10 cellular contexts compared by ENCODE assay signal in genomic region chr1:160099716-160100375, GRCh38. TPM values are rescaled to one million over a fixed set of nuclear protein-coding genes. Genes with fewer than 3 reads are reported as not detected.
DNase-seq lines count a peak whose midpoint lies in the region; ATAC-seq and TF ChIP-seq lines count a peak whose summit lies in the region.
"Had no signal": no experiment of that assay in that cellular context is flagged by ENCODE, and none has a peak within 500 bp of the region (broad histone marks: within the 10 kb centered on the region; RNA-seq: fewer than 3 reads in every experiment).

No MANE protein-coding gene starts in this region.

- no peak for TF ChIP-seq CTCF in Peyer's patch (IDR thresholded peaks at IDR 0.05)
- no peak for TF ChIP-seq CTCF in esophagus squamous epithelium (IDR thresholded peaks at IDR 0.05)
- TF ChIP-seq CTCF in mucosa of descending colon (IDR thresholded peaks at IDR 0.05) = no peak

- H3K4me1 Mint-ChIP-seq in CD8-positive, alpha-beta memory T cell = peaks cover 45 to 74% (median 47%) of the 10 kb centered on the region in 3 donors

- H3K9me3 ChIP-seq in CD8-positive, alpha-beta memory T cell (ENCODE audit: low read length) = no peaks in the 10 kb centered on the region
- H3K9me3 ChIP-seq in Peyer's patch = no peaks in the 10 kb centered on the region
- no peaks in the 10 kb centered on the region for H3K9me3 ChIP-seq in esophagus squamous epithelium
- no peaks in the 10 kb centered on the region for H3K9me3 ChIP-seq in skeletal muscle tissue (ENCODE audit: control insufficient read depth in 3 of 3, low read length in 3 of 3)
- H3K9me3 ChIP-seq in mucosa of descending colon = no peaks in the 10 kb centered on the region
- H3K9me3 ChIP-seq: SJSA1 had no signal

- peaks cover 0 to 14% (median 3%) of the 10 kb centered on the region in 3 donors for H3K36me3 Mint-ChIP-seq in CD8-positive, alpha-beta memory T cell

- TF ChIP-seq POLR2A in Peyer's patch (IDR thresholded peaks at IDR 0.05) (no peak), esophagus squamous epithelium (IDR thresholded peaks at IDR 0.05) (no peak)

- H3K27me3 ChIP-seq in CD8-positive, alpha-beta memory T cell (ENCODE audit: insufficient read depth, low read length, poor library complexity, severe bottlenecking) = no peaks in the 10 kb centered on the region
- no peaks in the 10 kb centered on the region for H3K27me3 ChIP-seq in Peyer's patch
- no peaks in the 10 kb centered on the region for H3K27me3 ChIP-seq in esophagus squamous epithelium
- H3K27me3 ChIP-seq in skeletal muscle tissue (ENCODE audit: control insufficient read depth in 3 of 3, insufficient read depth in 3 of 3, low read length in 3 of 3) = no peaks in the 10 kb centered on the region
- H3K27me3 ChIP-seq: SJSA1 had no signal

- POLR2A ChIA-PET in CD8-positive, alpha-beta memory T cell (lab: Charles Lee) = interaction anchor here (1.4 to 1.5 kb wide), 2 partner anchors 53 to 185 kb away, joined by 4 to 7 read pairs; partner anchors contain the start of gene PEX19

- CTCF ChIA-PET in CD8-positive, alpha-beta memory T cell (lab: Charles Lee) = interaction anchor here (1.4 to 7.4 kb wide), 5 partner anchors 14 to 192 kb away, joined by 3 to 81 read pairs (median 71); no protein-coding TSS in a partner anchor

- H3K27ac ChIP-seq in CD8-positive, alpha-beta memory T cell (ENCODE audit: low read depth, low read length) = peak overlapping the region; percentile 79
- peak overlapping the region; percentile 90 to 98 (median 92) for H3K27ac ChIP-seq in Peyer's patch
- H3K27ac ChIP-seq in esophagus squamous epithelium = peak overlapping the region; percentile 83 to 97 (median 94)
- peak overlapping the region; percentile 96 for H3K27ac ChIP-seq in skeletal muscle tissue (ENCODE audit: low read depth, low read length)
- H3K27ac ChIP-seq: SJSA1 had no signal

- ATAC-seq in GM21528 (IDR thresholded peaks at IDR 0.05; ENCODE audit: low FRiP score, unreplicated experiment) = no peak
- ATAC-seq in mucosa of descending colon = no peak
- ATAC-seq in HG02981 (IDR thresholded peaks at IDR 0.05; ENCODE audit: unreplicated experiment) = no peak

- H3K9me3 Mint-ChIP-seq in CD8-positive, alpha-beta memory T cell = no peaks in the 10 kb centered on the region

- peak overlapping the region in 2 of 3 donors; percentile 88 to 89 for H3K9ac ChIP-seq in skeletal muscle tissue (ENCODE audit: low read depth in 1 of 3, low read length in 3 of 3)

- no peak overlapping the region for H3K4me3 ChIP-seq in CD8-positive, alpha-beta memory T cell (ENCODE audit: low read length)
- H3K4me3 ChIP-seq in Peyer's patch (no peak overlapping the region), esophagus squamous epithelium (no peak overlapping the region), skeletal muscle tissue (ENCODE audit: low read length in 3 of 3) (no peak overlapping the region), mucosa of descending colon (no peak overlapping the region)

- peaks cover 0 to 2% of the 10 kb centered on the region in 2 donors for H3K27me3 Mint-ChIP-seq in CD8-positive, alpha-beta memory T cell

- H3K36me3 ChIP-seq in CD8-positive, alpha-beta memory T cell (ENCODE audit: insufficient read depth, low read length) = no peaks in the 10 kb centered on the region
- peaks cover 0 to 3% (median 0%) of the 10 kb centered on the region in 3 donors for H3K36me3 ChIP-seq in Peyer's patch
- peaks cover 0 to 5% (median 0%) of the 10 kb centered on the region in 3 donors for H3K36me3 ChIP-seq in esophagus squamous epithelium
- H3K36me3 ChIP-seq in skeletal muscle tissue (ENCODE audit: control insufficient read depth in 3 of 3, insufficient read depth in 3 of 3, low read length in 3 of 3) = peaks cover 0 to 4% (median 0%) of the 10 kb centered on the region in 3 donors
- no peaks in the 10 kb centered on the region for H3K36me3 ChIP-seq in mucosa of descending colon (ENCODE audit: low read depth)
- H3K36me3 ChIP-seq: SJSA1 had no signal

- peak overlapping the region in 6 of 7 donors; percentile 76 to 90 (median 80) for H3K4me3 Mint-ChIP-seq in CD8-positive, alpha-beta memory T cell

- peak overlapping the region; percentile 79 to 99 (median 96) for H3K27ac Mint-ChIP-seq in CD8-positive, alpha-beta memory T cell

- intact Hi-C loops in esophagus squamous epithelium (cut with DNase I) = loop anchor here (5.0 to 10.0 kb wide), 2 partner anchors 107 to 155 kb away; partner anchors contain the start of gene PEA15
- intact Hi-C loops in mucosa of descending colon (cut with DNase I, micrococcal nuclease) = no loop called here

- DNase-seq in CD8-positive, alpha-beta memory T cell = no peak
- DNase-seq in Peyer's patch = peak in 1 of 3 donors; percentile 33
- no peak for DNase-seq in esophagus squamous epithelium (lab: John Stamatoyannopoulos, UW)
- no peak for DNase-seq in GM19240 (ENCODE audit: insufficient read length, low spot score)
- no peak for DNase-seq in mucosa of descending colon
- DNase-seq: posterior cingulate gyrus had no signal

- peaks cover 54% of the 10 kb centered on the region for H3K4me1 ChIP-seq in CD8-positive, alpha-beta memory T cell (ENCODE audit: insufficient read depth, low read length)
- H3K4me1 ChIP-seq in Peyer's patch (peaks cover 5 to 50% (median 22%) of the 10 kb centered on the region in 4 donors), esophagus squamous epithelium (peaks cover 23 to 77% (median 28%) of the 10 kb centered on the region in 3 donors), skeletal muscle tissue (ENCODE audit: control insufficient read depth in 3 of 3, insufficient read depth in 3 of 3, low read length in 3 of 3) (peaks cover 46 to 71% (median 61%) of the 10 kb centered on the region in 3 donors), mucosa of descending colon (ENCODE audit: low read depth) (peaks cover 41% of the 10 kb centered on the region)

- 100% methylated on average over 1 of the region's 2 CpGs; no CpG with 5 or more reads in 1 of the 2 donors for WGBS in esophagus squamous epithelium, 2 donors

RNA-seq across cellular contexts. Expression of gene IGSF8, which starts 1.4 kb away (rescaled TPM):
- total RNA-seq in CD8-positive, alpha-beta memory T cell = 10 to 100 TPM; 39.5 to 42.7 TPM
- 59.2 TPM for polyA plus RNA-seq in CD8-positive, alpha-beta memory T cell
- total RNA-seq in Peyer's patch (10 to 100 TPM; 20.6 to 65.3 (median 38.9) TPM), esophagus squamous epithelium (10 to 100 TPM; 17.0 to 19.6 (median 17.2) TPM), skeletal muscle tissue (11.5 TPM), mucosa of descending colon (10 to 100 TPM; 38.3 to 65.0 (median 39.1) TPM)

RNA-seq across cellular contexts. Expression of gene ATP1A2, which starts 15.7 kb away (rescaled TPM):
- not detected for total RNA-seq in CD8-positive, alpha-beta memory T cell
- not detected for polyA plus RNA-seq in CD8-positive, alpha-beta memory T cell
- total RNA-seq in Peyer's patch = 1 to 10 TPM; 2.3 to 7.4 (median 6.0) TPM
- total RNA-seq in esophagus squamous epithelium = 10 to 100 TPM in 1 of 4 donors, 1 to 10 TPM in 3; 2.2 to 32.6 (median 5.3) TPM
- total RNA-seq in skeletal muscle tissue = 38.1 TPM
- 100 to 1,000 TPM in 1 of 3 donors, 1 to 10 TPM in 2; 2.6 to 124 (median 4.0) TPM for total RNA-seq in mucosa of descending colon

RNA-seq across cellular contexts. Expression of gene KCNJ9, which starts 18.5 kb away (rescaled TPM):
- under 1 TPM in 1 of 2 experiments, not detected in 1; 0.04 TPM for total RNA-seq in CD8-positive, alpha-beta memory T cell
- not detected for polyA plus RNA-seq in CD8-positive, alpha-beta memory T cell
- total RNA-seq in Peyer's patch = not detected
- total RNA-seq in esophagus squamous epithelium = not detected
- not detected for total RNA-seq in skeletal muscle tissue
- under 1 TPM in 1 of 3 donors, not detected in 2; 0.47 TPM for total RNA-seq in mucosa of descending colon
- total RNA-seq: SJSA1 had no signal

RNA-seq across cellular contexts. Expression of gene KCNJ10, which starts 29.9 kb away (rescaled TPM):
- under 1 TPM in 1 of 2 experiments, not detected in 1; 0.13 TPM for total RNA-seq in CD8-positive, alpha-beta memory T cell
- not detected for polyA plus RNA-seq in CD8-positive, alpha-beta memory T cell
- total RNA-seq in Peyer's patch = not detected
- under 1 TPM in 1 of 4 donors, not detected in 3; 0.59 TPM for total RNA-seq in esophagus squamous epithelium
- 0.52 TPM for total RNA-seq in skeletal muscle tissue
- under 1 TPM; 0.23 to 0.73 (median 0.27) TPM for total RNA-seq in mucosa of descending colon
- total RNA-seq: SJSA1 had no signal

RNA-seq across cellular contexts. Expression of gene ATP1A4, which starts 51.6 kb away (rescaled TPM):
- not detected for total RNA-seq in CD8-positive, alpha-beta memory T cell
- not detected for polyA plus RNA-seq in CD8-positive, alpha-beta memory T cell
- under 1 TPM in 1 of 4 donors, not detected in 3; 0.57 TPM for total RNA-seq in Peyer's patch
- 1 to 10 TPM in 1 of 4 donors, under 1 TPM in 1, not detected in 2; 0.19 to 1.8 TPM for total RNA-seq in esophagus squamous epithelium
- under 0.01 TPM for total RNA-seq in skeletal muscle tissue
- under 1 TPM in 1 of 3 donors, not detected in 2; 0.16 TPM for total RNA-seq in mucosa of descending colon
- total RNA-seq: SJSA1 had no signal
